21 cellular contexts compared by ENCODE assay signal in the genomic region with DNA sequence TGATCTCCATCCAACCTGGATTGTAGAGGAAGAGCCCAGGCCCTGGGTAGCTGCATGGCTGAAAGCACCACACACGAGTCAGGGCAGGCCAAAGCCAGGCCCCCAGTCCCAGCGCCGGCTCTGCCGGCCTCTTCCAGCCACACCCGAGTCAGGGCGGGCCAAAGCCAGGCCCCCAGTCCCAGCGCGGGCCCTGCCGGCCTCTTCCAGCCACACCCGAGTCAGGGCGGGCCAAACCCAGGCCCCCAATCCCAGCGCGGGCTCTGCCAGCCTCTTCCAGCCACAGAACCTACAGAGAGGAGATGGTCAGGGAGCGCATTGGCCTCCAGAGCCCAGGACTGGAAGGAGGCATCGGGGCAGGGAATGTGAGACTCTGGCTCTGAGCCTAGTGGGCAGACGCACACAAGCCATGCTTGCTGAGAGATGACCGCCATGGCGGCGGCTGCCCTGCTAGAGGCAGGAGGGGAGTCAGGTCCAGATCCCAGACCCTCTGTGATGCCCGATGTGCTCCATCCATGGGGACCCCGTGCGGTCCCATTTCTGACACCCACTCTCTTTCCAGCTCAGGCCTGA. TPM values are rescaled to one million over a fixed set of nuclear protein-coding genes. Genes with fewer than 3 reads are reported as not detected.
DNase-seq lines count a peak whose midpoint lies in the region; ATAC-seq and TF ChIP-seq lines count a peak whose summit lies in the region.
"Had no signal": no experiment of that assay in that cellular context is flagged by ENCODE, and none has a peak within 500 bp of the region (broad histone marks: within the 10 kb centered on the region; RNA-seq: fewer than 3 reads in every experiment).

No MANE protein-coding gene starts in this region.

- H3K27ac Mint-ChIP-seq in dendritic cell treated with granulocyte-macrophage colony-stimulating factor and Interleukin-4, amounts not matched to agents 40 ng/mL and 50 ng/mL, for 4 days: peak overlapping the region; percentile 77
- H3K27ac Mint-ChIP-seq: CD4-positive, alpha-beta T cell had no signal

- H2AFZ ChIP-seq in OCI-LY3 (ENCODE audit: low read depth, low read length): no peak overlapping the region

- peak overlapping the region; percentile 17 for H3K4me3 Mint-ChIP-seq in dendritic cell treated with granulocyte-macrophage colony-stimulating factor and Interleukin-4, amounts not matched to agents 40 ng/mL and 50 ng/mL, for 4 days
- H3K4me3 Mint-ChIP-seq: CD4-positive, alpha-beta T cell had no signal

- no peak overlapping the region for H3K27ac ChIP-seq in right atrium auricular region
- no peak overlapping the region for H3K27ac ChIP-seq in OCI-LY3 (ENCODE audit: low read length)
- H3K27ac ChIP-seq: KMS-11 had no signal

- no peaks in the 10 kb centered on the region for H3K9me3 Mint-ChIP-seq in dendritic cell treated with granulocyte-macrophage colony-stimulating factor and Interleukin-4, amounts not matched to agents 40 ng/mL and 50 ng/mL, for 4 days
- H3K9me3 Mint-ChIP-seq: CD4-positive, alpha-beta T cell had no signal

- TF ChIP-seq CTCF in right atrium auricular region (IDR thresholded peaks at IDR 0.05) (no peak), OCI-LY3 (IDR thresholded peaks at IDR 0.05; ENCODE audit: low read depth, low read length) (no peak)

- H3K27me3 ChIP-seq in right atrium auricular region (no peaks in the 10 kb centered on the region), OCI-LY3 (ENCODE audit: low read depth, low read length) (no peaks in the 10 kb centered on the region)

- DNase-seq in left ventricle myocardium superior (no peak), right atrium auricular region (ENCODE audit: low spot score) (no peak), T-helper 1 cell (no peak), inferior parietal cortex (ENCODE audit: extremely low spot score) (no peak), OCI-M1 (lab: John Stamatoyannopoulos, UW) (no peak)
- DNase-seq in activated CD4-positive, alpha-beta T cell treated with anti-CD3 and anti-CD28 coated beads for 4 hours: no peak
- DNase-seq: CD4-positive, alpha-beta T cell; COR-L47; DND-41; GOT3; HCEC 1CT; NCI-H1092 treated with DMSO at 0.1 percent for 48 hours; NCI-H1436 treated with DMSO at 0.1 percent for 48 hours; NCI-H1930; NCI-H2227 treated with DMSO at 0.1 percent for 48 hours; NCI-H774; SIG-M5; SK-N-SH had no signal

- peaks cover 58% of the 10 kb centered on the region for H3K4me1 Mint-ChIP-seq in dendritic cell treated with granulocyte-macrophage colony-stimulating factor and Interleukin-4, amounts not matched to agents 40 ng/mL and 50 ng/mL, for 4 days (ENCODE audit: low read depth)

- H3K9me3 ChIP-seq in right atrium auricular region (no peaks in the 10 kb centered on the region), OCI-LY3 (ENCODE audit: insufficient read depth, low read length) (no peaks in the 10 kb centered on the region)
- H3K9me3 ChIP-seq: SK-N-SH had no signal

- intact Hi-C loops in left ventricle myocardium superior (cut with micrococcal nuclease): no loop called here
- intact Hi-C loops in dendritic cell treated with granulocyte-macrophage colony-stimulating factor and Interleukin-4, amounts not matched to agents 40 ng/mL and 50 ng/mL, for 4 days (cut with micrococcal nuclease): no loop called here

- H3K36me3 Mint-ChIP-seq in dendritic cell treated with granulocyte-macrophage colony-stimulating factor and Interleukin-4, amounts not matched to agents 40 ng/mL and 50 ng/mL, for 4 days (ENCODE audit: low read depth): no peaks in the 10 kb centered on the region

- H3K4me1 ChIP-seq in right atrium auricular region (no peaks in the 10 kb centered on the region), OCI-LY3 (ENCODE audit: low read length) (peaks cover 49% of the 10 kb centered on the region)

- no peaks in the 10 kb centered on the region for H3K79me2 ChIP-seq in OCI-LY3 (ENCODE audit: low read length)

- ATAC-seq in left ventricle myocardium superior: peak; percentile 21

- no peak overlapping the region for H3K4me3 ChIP-seq in right atrium auricular region
- H3K4me3 ChIP-seq in OCI-LY3 (ENCODE audit: low read length): no peak overlapping the region

- H3K27me3 Mint-ChIP-seq in dendritic cell treated with granulocyte-macrophage colony-stimulating factor and Interleukin-4, amounts not matched to agents 40 ng/mL and 50 ng/mL, for 4 days: peaks cover 55% of the 10 kb centered on the region

- no peaks in the 10 kb centered on the region for H3K36me3 ChIP-seq in right atrium auricular region
- H3K36me3 ChIP-seq in OCI-LY3 (replicated peaks; ENCODE audit: low read depth, low read length): no peaks in the 10 kb centered on the region

- no peaks in the 10 kb centered on the region for H4K20me1 ChIP-seq in OCI-LY3 (ENCODE audit: insufficient read depth, low read length)

- H3K4me2 ChIP-seq in OCI-LY3 (ENCODE audit: low read length): peak overlapping the region; percentile 77
- H3K4me2 ChIP-seq: KMS-11, SK-N-SH had no signal

- no peak overlapping the region; the same call in 1 of the 2 replicates for H3K9ac ChIP-seq in OCI-LY3 (ENCODE audit: low read length)
- H3K9ac ChIP-seq: KMS-11, SK-N-SH had no signal

RNA-seq across cellular contexts. Expression of gene BEGAIN, which starts 30.2 kb away (rescaled TPM):
- total RNA-seq in left ventricle myocardium superior (0.79 TPM), right atrium auricular region (1 to 10 TPM in 1 of 2 donors, under 1 TPM in 1; 0.93 to 5.7 TPM)
